In the genomic region with DNA sequence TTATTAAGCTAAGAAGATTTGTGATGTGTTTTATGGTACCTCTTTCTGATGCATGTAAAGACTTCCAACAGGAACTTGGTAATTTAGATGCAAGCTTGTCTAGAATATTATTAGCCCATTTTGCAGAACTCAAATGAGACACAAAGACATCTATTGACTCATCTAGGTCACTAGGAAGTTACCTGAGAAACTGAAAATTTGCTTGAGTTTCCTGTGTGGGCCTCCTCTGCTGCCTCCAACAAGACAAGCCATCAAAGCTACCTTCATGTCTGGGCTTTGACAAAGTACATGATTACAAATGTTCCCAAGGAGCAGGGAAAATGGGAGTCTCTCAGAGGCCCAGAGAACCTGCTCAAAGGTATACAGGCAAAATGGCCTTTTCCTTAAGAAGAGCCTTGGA, we compare ENCODE assay signal across 17 cellular contexts. TPM values are rescaled to one million over a fixed set of nuclear protein-coding genes. Genes with fewer than 3 reads are reported as not detected.
DNase-seq lines count a peak whose midpoint lies in the region; ATAC-seq and TF ChIP-seq lines count a peak whose summit lies in the region.
"Had no signal": no experiment of that assay in that cellular context is flagged by ENCODE, and none has a peak within 500 bp of the region (broad histone marks: within the 10 kb centered on the region; RNA-seq: fewer than 3 reads in every experiment).

No MANE protein-coding gene starts in this region.

- H3K9me2 ChIP-seq in DOHH2 (replicated peaks; ENCODE audit: control insufficient read depth, low read length), result no peaks in the 10 kb centered on the region

- peaks cover 83% of the 10 kb centered on the region for H3K36me3 ChIP-seq in DOHH2 (ENCODE audit: control insufficient read depth, low read length)
- H3K36me3 ChIP-seq: colonic mucosa, esophagus squamous epithelium, heart right ventricle had no signal

- peaks cover 16% of the 10 kb centered on the region for H4K20me1 ChIP-seq in DOHH2 (ENCODE audit: control insufficient read depth, insufficient read depth, low read depth, low read length)

- no peak for DNase-seq in naive thymus-derived CD8-positive, alpha-beta T cell
- DNase-seq in NK-92 treated with Interleukin-12 subunit alpha and Interleukin-12 subunit beta, amount 100 ng/mL, for 24 hours (lab: John Stamatoyannopoulos, UW), result no peak
- DNase-seq in cortex of kidney (lab: John Stamatoyannopoulos, UW), result no peak
- DNase-seq: colonic mucosa, esophagus squamous epithelium, heart right ventricle, NCI-H2029 treated with DMSO at 0.1 percent for 48 hours, NCI-H82 had no signal

- H3K27ac ChIP-seq in DOHH2 (ENCODE audit: low read depth, low read length), result peak overlapping the region; percentile 91
- H3K27ac ChIP-seq: C4-2B, colonic mucosa, HL-60 had no signal

- no peaks in the 10 kb centered on the region for H3K27me3 Mint-ChIP-seq in activated T-helper 17 cell treated with anti-CD3 and anti-CD28 coated beads, Interleukin-2, amount 50 U/mL, for 72 hours
- peaks cover 0 to 4% (median 0%) of the 10 kb centered on the region in 5 donors for H3K27me3 Mint-ChIP-seq in naive thymus-derived CD8-positive, alpha-beta T cell

- peak overlapping the region; percentile 95 for H3K4me3 Mint-ChIP-seq in activated T-helper 17 cell treated with anti-CD3 and anti-CD28 coated beads, Interleukin-2, amount 50 U/mL, for 72 hours
- H3K4me3 Mint-ChIP-seq in naive thymus-derived CD8-positive, alpha-beta T cell, result peak overlapping the region; percentile 71 to 99 (median 94)

- peaks cover 65% of the 10 kb centered on the region for H3K36me3 Mint-ChIP-seq in activated T-helper 17 cell treated with anti-CD3 and anti-CD28 coated beads, Interleukin-2, amount 50 U/mL, for 72 hours (ENCODE audit: low read depth)
- peaks cover 0 to 43% (median 15%) of the 10 kb centered on the region in 3 donors for H3K36me3 Mint-ChIP-seq in naive thymus-derived CD8-positive, alpha-beta T cell

- peaks cover 28% of the 10 kb centered on the region for H3F3A ChIP-seq in DOHH2 (ENCODE audit: control insufficient read depth, insufficient read depth)

- H3K4me1 ChIP-seq in DOHH2 (ENCODE audit: control insufficient read depth, low read length), result peaks cover 78% of the 10 kb centered on the region
- H3K4me1 ChIP-seq: colonic mucosa had no signal

- TF ChIP-seq CTCF in DOHH2 (IDR thresholded peaks at IDR 0.05; ENCODE audit: low read depth, low read length, poor library complexity, severe bottlenecking), result no peak

- H3K27me3 ChIP-seq in DOHH2 (ENCODE audit: control insufficient read depth, low read length), result no peaks in the 10 kb centered on the region
- H3K27me3 ChIP-seq: colonic mucosa had no signal

- peak overlapping the region; percentile 90 for H3K4me3 ChIP-seq in DOHH2 (ENCODE audit: low read length)
- H3K4me3 ChIP-seq: colonic mucosa, esophagus squamous epithelium, heart right ventricle had no signal

- H3K4me2 ChIP-seq in DOHH2 (ENCODE audit: low read length), result peak overlapping the region; percentile 95

- H3K4me1 Mint-ChIP-seq in activated T-helper 17 cell treated with anti-CD3 and anti-CD28 coated beads, Interleukin-2, amount 50 U/mL, for 72 hours, result peaks cover 65% of the 10 kb centered on the region
- H3K4me1 Mint-ChIP-seq in naive thymus-derived CD8-positive, alpha-beta T cell, result peaks cover 36 to 88% (median 76%) of the 10 kb centered on the region in 4 donors

- POLR2A ChIA-PET in naive thymus-derived CD8-positive, alpha-beta T cell (lab: Charles Lee), result interaction anchor here (1.0 to 9.8 kb wide), 2 partner anchors 16 to 22 kb away, joined by 5 to 139 read pairs; no protein-coding TSS in a partner anchor

- peak; percentile 45 for ATAC-seq in HG02885 (IDR thresholded peaks at IDR 0.05; ENCODE audit: poor library complexity, unreplicated experiment)
- peak; percentile 12 for ATAC-seq in activated T-helper 17 cell treated with anti-CD3 and anti-CD28 coated beads, Interleukin-2, amount 50 U/mL, for 72 hours (replicated peaks)
- ATAC-seq in naive thymus-derived CD8-positive, alpha-beta T cell, result no peak
- no peak for ATAC-seq in HG02852 (IDR thresholded peaks at IDR 0.05; ENCODE audit: unreplicated experiment)
- no peak for ATAC-seq in GM21515 (IDR thresholded peaks at IDR 0.05; ENCODE audit: unreplicated experiment)
- ATAC-seq: HCT116, heart right ventricle, Right ventricle myocardium inferior had no signal

- no peaks in the 10 kb centered on the region for H3K9me3 ChIP-seq in DOHH2 (ENCODE audit: control insufficient read depth, insufficient read depth, low read length)
- H3K9me3 ChIP-seq: colonic mucosa, esophagus squamous epithelium, heart right ventricle had no signal

- peak overlapping the region; percentile 98 for H3K27ac Mint-ChIP-seq in activated T-helper 17 cell treated with anti-CD3 and anti-CD28 coated beads, Interleukin-2, amount 50 U/mL, for 72 hours
- peak overlapping the region in 9 of 10 donors; percentile 86 to 99 (median 97) for H3K27ac Mint-ChIP-seq in naive thymus-derived CD8-positive, alpha-beta T cell

- no peaks in the 10 kb centered on the region for H3K9me3 Mint-ChIP-seq in activated T-helper 17 cell treated with anti-CD3 and anti-CD28 coated beads, Interleukin-2, amount 50 U/mL, for 72 hours
- H3K9me3 Mint-ChIP-seq in naive thymus-derived CD8-positive, alpha-beta T cell, result no peaks in the 10 kb centered on the region

- H3K79me2 ChIP-seq in DOHH2 (ENCODE audit: control insufficient read depth, low read length), result peaks cover 100% of the 10 kb centered on the region

RNA-seq across cellular contexts. Expression of gene RUNX1, which starts 5.6 kb away (rescaled TPM):
- 100 to 1,000 TPM; 112 to 136 TPM for total RNA-seq in activated T-helper 17 cell treated with anti-CD3 and anti-CD28 coated beads, Interleukin-2, amount 50 U/mL, for 72 hours
- total RNA-seq in naive thymus-derived CD8-positive, alpha-beta T cell, result 10 to 100 TPM; 67.1 to 69.0 TPM
- polyA plus RNA-seq in naive thymus-derived CD8-positive, alpha-beta T cell, result 10 to 100 TPM; 13.1 to 22.6 (median 15.1) TPM

Comparison
In these comparisons a context has a peak if more than half of its experiments do, and no peak if none do; other contexts are left out.
1. ATAC-seq: peak in HG02885 (single experiment) and activated T-helper 17 cell treated with anti-CD3 and anti-CD28 coated beads, Interleukin-2, amount 50 U/mL, for 72 hours (single experiment); none in naive thymus-derived CD8-positive, alpha-beta T cell (0 of 2), HG02852 (single experiment) and GM21515 (single experiment).